ENCODE assay signal across 26 cellular contexts in genomic region chr6:128495536-128496333, GRCh38. TPM values are rescaled to one million over a fixed set of nuclear protein-coding genes. Genes with fewer than 3 reads are reported as not detected.
A peak's percentile ranks its signal among the peaks of the same experiment; 100 is the strongest.
DNase-seq lines count a peak whose midpoint lies in the region; ATAC-seq, FAIRE-seq and TF ChIP-seq lines count a peak whose summit lies in the region.
"Had no signal": no experiment of that assay in that cellular context is flagged by ENCODE, and none has a peak within 500 bp of the region (broad histone marks: within the 10 kb centered on the region; RNA-seq: fewer than 3 reads in every experiment).

No MANE protein-coding gene starts in this region.

- intact Hi-C loops in left colon (cut with DNase I, micrococcal nuclease), result no loop called here
- intact Hi-C loops in natural killer cell (cut with micrococcal nuclease), result no loop called here

- H4K20me1 ChIP-seq in BLaER1 treated with 17β-estradiol and CSF1 and Interleukin-3, amounts not matched to agents 10 nM and 100 nM, result no peaks in the 10 kb centered on the region

- H3K9me3 ChIP-seq in BLaER1 treated with 17β-estradiol and CSF1 and Interleukin-3, amounts not matched to agents 10 nM and 100 nM (replicated peaks in 1 of 11), result no peaks in the 10 kb centered on the region
- H3K9me3 ChIP-seq: A549, Caco-2, SJSA1 had no signal

- peaks cover 22 to 54% (median 46%) of the 10 kb centered on the region in 10 experiments for H3K4me1 ChIP-seq in BLaER1 treated with 17β-estradiol and CSF1 and Interleukin-3, amounts not matched to agents 10 nM and 100 nM

- DNase-seq in bronchial epithelial cell (ENCODE audit: low read depth) (no peak), left colon (no peak), substantia nigra (lab: John Stamatoyannopoulos, UW) (no peak), A172 (ENCODE audit: low spot score) (no peak), natural killer cell (no peak)
- DNase-seq: Caco-2; CD4-positive, alpha-beta T cell; DMS153; GOT3; NCI-H1105; NCI-H146; NCI-H2029; NCI-H226; NCI-H510A treated with DMSO at 0.1 percent for 48 hours; NCI-H774 had no signal

- H3K27me3 ChIP-seq in BLaER1 treated with 17β-estradiol and CSF1 and Interleukin-3, amounts not matched to agents 10 nM and 100 nM, result no peaks in the 10 kb centered on the region
- H3K27me3 ChIP-seq in bronchial epithelial cell (ENCODE audit: control insufficient read depth, insufficient read depth, low read length), result no peaks in the 10 kb centered on the region
- H3K27me3 ChIP-seq: SJSA1 had no signal

- no peak overlapping the region for H3K4me3 Mint-ChIP-seq in natural killer cell
- H3K4me3 Mint-ChIP-seq: B cell; CD4-positive, alpha-beta T cell; IgD-negative memory B cell had no signal

- peak overlapping the region in 7 of 11 experiments; percentile 3 to 83 (median 67); a peak in 9 of 22 replicates for H3K4me2 ChIP-seq in BLaER1 treated with 17β-estradiol and CSF1 and Interleukin-3, amounts not matched to agents 10 nM and 100 nM
- H3K4me2 ChIP-seq: A549 had no signal

- H3K27ac ChIP-seq in BLaER1 treated with 17β-estradiol and CSF1 and Interleukin-3, amounts not matched to agents 10 nM and 100 nM, result no peak overlapping the region
- H3K27ac ChIP-seq in substantia nigra (ENCODE audit: low read depth, low read length, poor library complexity, severe bottlenecking), result peak overlapping the region; percentile 31
- H3K27ac ChIP-seq: A549, SJSA1 had no signal

- H3K9ac ChIP-seq in BLaER1 treated with 17β-estradiol and CSF1 and Interleukin-3, amounts not matched to agents 10 nM and 100 nM, result no peak overlapping the region

- peak; percentile 13 for FAIRE-seq in bronchial epithelial cell (lab: Jason Lieb, UNC)
- FAIRE-seq: A549, G401.6, GM12892, RCC 7860 had no signal

- no peak for TF ChIP-seq CTCF in bronchial epithelial cell (IDR thresholded peaks at IDR 0.05; ENCODE audit: insufficient read depth, low read length, severe bottlenecking)
- no peak for TF ChIP-seq CTCF in natural killer cell (IDR thresholded peaks at IDR 0.05)

- H3K4me1 Mint-ChIP-seq in natural killer cell, result peaks cover 0 to 4% of the 10 kb centered on the region in 2 donors
- H3K4me1 Mint-ChIP-seq: B cell had no signal

- no peaks in the 10 kb centered on the region for H3K36me3 Mint-ChIP-seq in natural killer cell
- H3K36me3 Mint-ChIP-seq: IgD-negative memory B cell had no signal

- no peak overlapping the region for H3K27ac Mint-ChIP-seq in natural killer cell
- H3K27ac Mint-ChIP-seq: B cell; CD4-positive, alpha-beta T cell; IgD-negative memory B cell had no signal

- H3K9me3 Mint-ChIP-seq in natural killer cell, result peaks cover 0 to 2% of the 10 kb centered on the region in 2 donors
- H3K9me3 Mint-ChIP-seq: CD4-positive, alpha-beta T cell; IgD-negative memory B cell had no signal

- peaks cover 0 to 2% of the 10 kb centered on the region in 2 donors for H3K27me3 Mint-ChIP-seq in natural killer cell (ENCODE audit: low read depth in 2 of 2)
- H3K27me3 Mint-ChIP-seq: B cell, IgD-negative memory B cell had no signal

- no peak overlapping the region for H3K4me3 ChIP-seq in BLaER1 treated with 17β-estradiol and CSF1 and Interleukin-3, amounts not matched to agents 10 nM and 100 nM
- no peak overlapping the region for H3K4me3 ChIP-seq in bronchial epithelial cell (ENCODE audit: low read depth, low read length)
- H3K4me3 ChIP-seq: A549, SJSA1 had no signal

- peak; percentile 20 for ATAC-seq in left colon
- ATAC-seq in GM19397 (IDR thresholded peaks at IDR 0.05; ENCODE audit: unreplicated experiment), result no peak
- ATAC-seq in natural killer cell, result no peak
- ATAC-seq: A549, HCT116 had no signal

- no peaks in the 10 kb centered on the region for H3K36me3 ChIP-seq in BLaER1 treated with 17β-estradiol and CSF1 and Interleukin-3, amounts not matched to agents 10 nM and 100 nM
- no peaks in the 10 kb centered on the region for H3K36me3 ChIP-seq in bronchial epithelial cell (ENCODE audit: control insufficient read depth, insufficient read depth, low read length)
- H3K36me3 ChIP-seq: SJSA1 had no signal

RNA-seq across cellular contexts. Expression of gene PTPRK, which starts 24.7 kb away (rescaled TPM):
- total RNA-seq in bronchial epithelial cell, result 48.4 and 75.1 TPM in 2 replicates
- 100 to 1,000 TPM; 113 to 121 TPM for total RNA-seq in left colon
- total RNA-seq in A172 (2014; rRNA removed; shearing (Covaris generic)), result 41.8 and 44.1 TPM in 2 replicates
- 1 to 10 TPM in 1 of 3 donors, under 1 TPM in 2; 0.14 to 1.2 (median 0.95) TPM for total RNA-seq in natural killer cell
- total RNA-seq: OCI-LY7 had no signal

Comparison
In these comparisons a context has a peak if more than half of its experiments do, and no peak if none do; other contexts are left out.
1. RNA of gene PTPRK, which starts 24.7 kb away (total RNA-seq): 113 to 121 TPM in left colon, 48.4 to 75.1 TPM in bronchial epithelial cell and 41.8 to 44.1 TPM in A172; 0.14 to 1.2 TPM in natural killer cell; every median in the first group is over 10 times any median in the second.